In genomic region chr19:313169-313987, GRCh38 we compare ENCODE assay signal across 29 cellular contexts. TPM values are rescaled to one million over a fixed set of nuclear protein-coding genes. Genes with fewer than 3 reads are reported as not detected.
DNase-seq lines count a peak whose midpoint lies in the region; ATAC-seq and TF ChIP-seq lines count a peak whose summit lies in the region.
"Had no signal": no experiment of that assay in that cellular context is flagged by ENCODE, and none has a peak within 500 bp of the region (broad histone marks: within the 10 kb centered on the region; RNA-seq: fewer than 3 reads in every experiment).

No MANE protein-coding gene starts in this region.

- TF ChIP-seq RAD21 in SK-N-SH (IDR thresholded peaks at IDR 0.05; ENCODE audit: low read length), result no peak

- TF ChIP-seq CTCF in heart left ventricle (IDR thresholded peaks at IDR 0.05), result no peak
- no peak for TF ChIP-seq CTCF in glutamatergic neuron (IDR thresholded peaks at IDR 0.05; ENCODE audit: partially characterized antibody, unreplicated experiment)
- no peak for TF ChIP-seq CTCF in neural progenitor cell (IDR thresholded peaks at IDR 0.05)
- no peak for TF ChIP-seq CTCF in WTC11 (IDR thresholded peaks at IDR 0.05)
- TF ChIP-seq CTCF in SK-N-SH (IDR thresholded peaks at IDR 0.05), result no peak

- peaks cover 16% of the 10 kb centered on the region for H4K20me1 ChIP-seq in neural progenitor cell (ENCODE audit: low read depth)
- peaks cover 3% of the 10 kb centered on the region; the same call in 1 of the 2 replicates for H4K20me1 ChIP-seq in SK-N-SH (ENCODE audit: insufficient read depth)

- TF ChIP-seq EP300 in SK-N-SH (IDR thresholded peaks at IDR 0.05; ENCODE audit: borderline replicate concordance in 1 of 2, low read depth in 1 of 2, low read length in 1 of 2), result no peak

- H3K27me3 ChIP-seq in heart left ventricle, result no peaks in the 10 kb centered on the region
- no peaks in the 10 kb centered on the region for H3K27me3 ChIP-seq in neural progenitor cell
- H3K27me3 ChIP-seq in SK-N-SH (ENCODE audit: insufficient read depth), result no peaks in the 10 kb centered on the region
- H3K27me3 ChIP-seq: left lung had no signal

- H3K79me2 ChIP-seq in neural progenitor cell (ENCODE audit: low read depth) (peaks cover 28% of the 10 kb centered on the region), SK-N-SH (ENCODE audit: insufficient read depth) (peaks cover 28% of the 10 kb centered on the region)

- ATAC-seq in heart left ventricle, result peak in 2 of 4 donors; percentile 6 to 37
- ATAC-seq in left cardiac atrium, result no peak
- ATAC-seq in WTC11, result no peak
- ATAC-seq: GM23338; left lung; Panc1; stimulated activated effector memory CD8-positive, alpha-beta T cell treated with anti-CD3 and anti-CD28 coated beads, Interleukin-12 subunit alpha, Interleukin-12 subunit beta, amount 100 ng/mL, for 72 hours had no signal

- H3K4me1 Mint-ChIP-seq in glutamatergic neuron (ENCODE audit: low read depth, unreplicated experiment) (no peaks in the 10 kb centered on the region), neural progenitor cell (no peaks in the 10 kb centered on the region), WTC11 (no peaks in the 10 kb centered on the region)
- H3K4me1 Mint-ChIP-seq: activated CD4-positive, alpha-beta T cell treated with anti-CD3 and anti-CD28 coated beads, Interleukin-2, amount 10 ng/mL, durations not matched to agents 24 days and 14 days; GM23338; mesothelial cell of epicardium had no signal

- H3K4me3 Mint-ChIP-seq in glutamatergic neuron (ENCODE audit: unreplicated experiment) (no peak overlapping the region), neural progenitor cell (no peak overlapping the region), WTC11 (no peak overlapping the region)
- H3K4me3 Mint-ChIP-seq: activated CD4-positive, alpha-beta T cell treated with anti-CD3 and anti-CD28 coated beads, Interleukin-2, amount 10 ng/mL, durations not matched to agents 24 days and 14 days; CD4-positive, alpha-beta memory T cell; GM23338; HFFc6; mesothelial cell of epicardium; stimulated activated effector memory CD8-positive, alpha-beta T cell treated with anti-CD3 and anti-CD28 coated beads, Interleukin-12 subunit alpha, Interleukin-12 subunit beta, amount 100 ng/mL, for 72 hours; type B pancreatic cell had no signal

- POLR2A ChIA-PET in WTC11 (lab: Charles Lee), result no interaction called here
- POLR2A ChIA-PET in SK-N-SH (lab: Yijun Ruan, JAX), result interaction anchor here (0.8 kb wide), 1 partner anchor 32 kb away, joined by 3 read pairs; no protein-coding TSS in a partner anchor

- no peaks in the 10 kb centered on the region for H3K9me2 ChIP-seq in SK-N-SH

- H3K36me3 Mint-ChIP-seq in glutamatergic neuron (ENCODE audit: unreplicated experiment), result peaks cover 21% of the 10 kb centered on the region
- H3K36me3 Mint-ChIP-seq in neural progenitor cell, result peaks cover 26% of the 10 kb centered on the region
- H3K36me3 Mint-ChIP-seq in WTC11, result peaks cover 53% of the 10 kb centered on the region

- H3K4me3 ChIP-seq in heart left ventricle (no peak overlapping the region), neural progenitor cell (no peak overlapping the region), SK-N-SH (ENCODE audit: low read depth in 2 of 2, low read length in 1 of 2) (no peak overlapping the region)
- H3K4me3 ChIP-seq: GM23338, left lung had no signal

- DNase-seq in heart left ventricle (peak in 1 of 5 donors; percentile 51), left cardiac atrium (no peak), glutamatergic neuron (no peak), neural progenitor cell (ENCODE audit: low spot score) (no peak), ureter (ENCODE audit: low spot score) (peak; percentile 42), SIG-M5 (lab: John Stamatoyannopoulos, UW) (no peak), WTC11 (ENCODE audit: low spot score) (no peak), SK-N-SH (no peak)
- DNase-seq: activated CD4-positive, alpha-beta T cell treated with anti-CD3 and anti-CD28 coated beads, Interleukin-2, amount 10 ng/mL, durations not matched to agents 24 days and 14 days; CD4-positive, alpha-beta memory T cell; central memory CD4-positive, alpha-beta T cell; DND-41; GF-D8; HFFc6; IMR-90; NCI-H146; NCI-H2107; occipital lobe; substantia nigra; SW 1271; T-helper 9 cell; WERI-Rb-1 had no signal

- no peak overlapping the region for H3K4me2 ChIP-seq in neural progenitor cell
- no peak overlapping the region for H3K4me2 ChIP-seq in SK-N-SH
- H3K4me2 ChIP-seq: GM23338 had no signal

- H3K9ac ChIP-seq in neural progenitor cell (no peak overlapping the region), SK-N-SH (no peak overlapping the region)

- H3K27me3 Mint-ChIP-seq in glutamatergic neuron (ENCODE audit: unreplicated experiment) (peaks cover 6% of the 10 kb centered on the region), neural progenitor cell (ENCODE audit: insufficient read depth, low read depth) (no peaks in the 10 kb centered on the region), WTC11 (ENCODE audit: low read depth) (no peaks in the 10 kb centered on the region)
- H3K27me3 Mint-ChIP-seq: activated CD4-positive, alpha-beta T cell treated with anti-CD3 and anti-CD28 coated beads, Interleukin-2, amount 10 ng/mL, durations not matched to agents 24 days and 14 days; CD4-positive, alpha-beta memory T cell; type B pancreatic cell had no signal

- intact Hi-C loops in heart left ventricle (cut with DNase I), result no loop called here
- intact Hi-C loops in left cardiac atrium (cut with DNase I), result no loop called here

- H3K9me3 Mint-ChIP-seq in glutamatergic neuron (ENCODE audit: unreplicated experiment) (peaks cover 6% of the 10 kb centered on the region), neural progenitor cell (peaks cover 9% of the 10 kb centered on the region), WTC11 (peaks cover 9% of the 10 kb centered on the region)
- H3K9me3 Mint-ChIP-seq: activated CD4-positive, alpha-beta T cell treated with anti-CD3 and anti-CD28 coated beads, Interleukin-2, amount 10 ng/mL, durations not matched to agents 24 days and 14 days; GM23338; HFFc6; stimulated activated effector memory CD8-positive, alpha-beta T cell treated with anti-CD3 and anti-CD28 coated beads, Interleukin-12 subunit alpha, Interleukin-12 subunit beta, amount 100 ng/mL, for 72 hours had no signal

- peak overlapping the region in 9 of 12 donors; percentile 4 to 73 (median 46) for H3K27ac ChIP-seq in heart left ventricle
- H3K27ac ChIP-seq in neural progenitor cell, result no peak overlapping the region
- H3K27ac ChIP-seq in SK-N-SH (ENCODE audit: low read depth in 2 of 2, low read length in 1 of 2), result no peak overlapping the region
- H3K27ac ChIP-seq: WERI-Rb-1 had no signal

- no peak for TF ChIP-seq POLR2A in heart left ventricle (IDR thresholded peaks at IDR 0.05)

- H3K36me3 ChIP-seq in heart left ventricle (peaks cover 0 to 63% (median 45%) of the 10 kb centered on the region in 9 donors), neural progenitor cell (no peaks in the 10 kb centered on the region), SK-N-SH (replicated peaks in 1 of 2; ENCODE audit: control insufficient read depth in 1 of 2, insufficient read depth in 2 of 2, low read length in 1 of 2) (peaks cover 26 to 32% of the 10 kb centered on the region in 2 experiments)

- H3K9me3 ChIP-seq in heart left ventricle (peaks cover 0 to 11% (median 0%) of the 10 kb centered on the region in 12 donors), neural progenitor cell (ENCODE audit: low read depth) (no peaks in the 10 kb centered on the region), SK-N-SH (no peaks in the 10 kb centered on the region)

- H3K27ac Mint-ChIP-seq in glutamatergic neuron (ENCODE audit: unreplicated experiment) (peak overlapping the region; percentile 12), neural progenitor cell (peak overlapping the region; percentile 50), WTC11 (no peak overlapping the region)
- H3K27ac Mint-ChIP-seq: activated CD4-positive, alpha-beta T cell treated with anti-CD3 and anti-CD28 coated beads, Interleukin-2, amount 10 ng/mL, durations not matched to agents 24 days and 14 days; GM23338; HFFc6; mesothelial cell of epicardium; stimulated activated effector memory CD8-positive, alpha-beta T cell treated with anti-CD3 and anti-CD28 coated beads, Interleukin-12 subunit alpha, Interleukin-12 subunit beta, amount 100 ng/mL, for 72 hours; type B pancreatic cell had no signal

- WGBS in heart left ventricle, 4 donors, result 62 to 80% (median 76%) methylated on average over 17 to 23 of the region's 23 CpGs
- 98% methylated on average over 21 of the region's 23 CpGs for WGBS in SK-N-SH (ENCODE audit: low lambda C conversion rate)

- no peaks in the 10 kb centered on the region for H3F3A ChIP-seq in neural progenitor cell (ENCODE audit: low read depth)
- H3F3A ChIP-seq in SK-N-SH (replicated peaks; ENCODE audit: insufficient read depth), result no peaks in the 10 kb centered on the region

- H2AFZ ChIP-seq in neural progenitor cell (replicated peaks), result no peak overlapping the region
- H2AFZ ChIP-seq in SK-N-SH (ENCODE audit: low read depth), result no peak overlapping the region
- H2AFZ ChIP-seq: GM23338 had no signal

- CTCF ChIA-PET in WTC11 (lab: Charles Lee), result interaction anchor here (2.4 kb wide), 1 partner anchor 19 kb away, joined by 7 read pairs; no protein-coding TSS in a partner anchor
- CTCF ChIA-PET in SK-N-SH (lab: Yijun Ruan, JAX), result interaction anchor here (1.1 to 1.5 kb wide), 3 partner anchors 9 to 182 kb away, joined by 3 read pairs; no protein-coding TSS in a partner anchor

- peaks cover 0 to 4% (median 0%) of the 10 kb centered on the region in 12 donors for H3K4me1 ChIP-seq in heart left ventricle
- no peaks in the 10 kb centered on the region for H3K4me1 ChIP-seq in neural progenitor cell
- no peaks in the 10 kb centered on the region for H3K4me1 ChIP-seq in SK-N-SH (ENCODE audit: control insufficient read depth in 1 of 2, insufficient read depth in 2 of 2, low read depth in 1 of 2, low read length in 1 of 2)

RNA-seq across cellular contexts. Expression of gene PLPP2, which starts 22.2 kb away (rescaled TPM):
- total RNA-seq in heart left ventricle (1 to 10 TPM in 4 of 9 donors, under 1 TPM in 5; 0.09 to 4.1 (median 1.00) TPM), left cardiac atrium (under 1 TPM; 0.76 to 0.85 TPM), glutamatergic neuron (ENCODE audit: unreplicated experiment) (0.64 TPM), neural progenitor cell (ENCODE audit: low replicate concordance) (2.5 TPM in 1 of 2 replicates, not detected in the other), ureter (64.5 TPM), WTC11 (2021) (78.7 to 102 TPM (median 99.6 TPM) in 3 replicates)
- polyA plus RNA-seq in heart left ventricle (under 1 TPM; 0.54 to 0.99 TPM), SK-N-SH (2012; rRNA removed) (27.3 and 33.6 TPM in 2 replicates)
- polyA plus RNA-seq in SK-N-SH (2012; cell fraction: cytosol; rRNA removed), result 19.4 and 27.7 TPM in 2 replicates
- polyA plus RNA-seq in SK-N-SH (2012; cell fraction: nucleus; rRNA removed), result 44.7 and 58.0 TPM in 2 replicates
- total RNA-seq: activated CD8-positive, alpha-beta memory T cell treated with anti-CD3 and anti-CD28 coated beads for 36 hours had no signal

RNA-seq across cellular contexts. Expression of gene MIER2, which starts 31.2 kb away (rescaled TPM):
- total RNA-seq in heart left ventricle (10 to 100 TPM; 15.7 to 30.3 (median 19.5) TPM), left cardiac atrium (10 to 100 TPM; 18.2 to 25.0 TPM), glutamatergic neuron (ENCODE audit: unreplicated experiment) (47.3 TPM), neural progenitor cell (ENCODE audit: low replicate concordance) (12.9 and 20.6 TPM in 2 replicates), ureter (37.9 TPM), WTC11 (2021) (56.3 to 63.6 TPM (median 60.9 TPM) in 3 replicates)
- polyA plus RNA-seq in heart left ventricle (10 to 100 TPM; 18.7 to 22.2 TPM), SK-N-SH (2012; rRNA removed) (8.0 and 15.9 TPM in 2 replicates)
- polyA plus RNA-seq in SK-N-SH (2012; cell fraction: cytosol; rRNA removed), result 10.2 and 12.4 TPM in 2 replicates
- polyA plus RNA-seq in SK-N-SH (2012; cell fraction: nucleus; rRNA removed), result 42.6 and 47.8 TPM in 2 replicates

Comparison
In these comparisons a context has a peak if more than half of its experiments do, and no peak if none do; other contexts are left out.
1. H3K27ac ChIP-seq: peak in heart left ventricle (9 of 12); none in neural progenitor cell (single experiment) and SK-N-SH (0 of 2).
2. RNA of gene PLPP2, which starts 22.2 kb away (total RNA-seq): 78.7 to 102 TPM in WTC11 and 64.5 TPM in ureter (single experiment); 0.09 to 4.1 TPM in heart left ventricle, 0.76 to 0.85 TPM in left cardiac atrium, 0.64 TPM in glutamatergic neuron (single experiment) and 2.5 TPM in neural progenitor cell; every median in the first group is over 10 times any median in the second.